Comparison of ENCODE assay signal across 26 cellular contexts in the genomic region with DNA sequence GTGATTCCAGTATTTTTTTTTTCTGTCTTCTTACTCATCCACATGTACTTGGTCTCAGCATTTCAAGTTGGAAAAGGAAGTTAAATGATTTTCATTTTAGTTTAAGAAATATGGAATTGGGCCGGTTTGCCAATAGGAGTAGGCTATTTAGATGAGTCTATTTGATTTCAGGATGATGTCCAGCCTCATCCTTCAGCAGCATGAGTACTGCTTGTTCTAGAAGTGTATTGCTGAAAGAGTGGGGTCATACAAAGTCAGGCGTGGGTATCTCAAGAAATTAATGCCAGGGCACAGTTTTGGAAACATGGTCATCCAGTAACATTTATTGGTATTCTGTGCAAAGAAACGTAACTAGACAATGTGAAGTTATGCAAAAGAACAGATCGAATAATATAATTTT. TPM values are rescaled to one million over a fixed set of nuclear protein-coding genes. Genes with fewer than 3 reads are reported as not detected.
"Had no signal": no experiment of that assay in that cellular context is flagged by ENCODE, and none has a peak within 500 bp of the region (broad histone marks: within the 10 kb centered on the region; RNA-seq: fewer than 3 reads in every experiment).

No MANE protein-coding gene starts in this region.

- H3K4me3 ChIP-seq: stomach, suprapubic skin, testis, thoracic aorta, thyroid gland, tibial artery, tibial nerve, transverse colon, upper lobe of left lung, upper lobe of right lung, uterus, vagina had no signal

- H3K9me3 ChIP-seq: stomach, suprapubic skin, testis, thoracic aorta, thyroid gland, tibial artery, transverse colon, upper lobe of left lung, upper lobe of right lung, uterus, vagina had no signal

- H3K27ac ChIP-seq: stomach, suprapubic skin, testis, thoracic aorta, thyroid gland, tibial artery, tibial nerve, transverse colon, upper lobe of left lung, upper lobe of right lung, uterus, vagina had no signal

- H3K27me3 ChIP-seq: stomach, suprapubic skin, testis, thyroid gland, tibial artery, tibial nerve, transverse colon, upper lobe of left lung, upper lobe of right lung, uterus, vagina had no signal

- ATAC-seq: stimulated activated effector memory CD8-positive, alpha-beta T cell treated with anti-CD3 and anti-CD28 coated beads, Interleukin-12 subunit alpha, Interleukin-12 subunit beta, amount 100 ng/mL, for 72 hours; stimulated activated memory B cell treated with anti-CD40 and anti-IgM and Interleukin-4, amounts not matched to agents 10 μg/mL and 1 μg/mL and 100 μg/mL, for 72 hours; stimulated activated naive B cell treated with anti-CD40 and anti-IgM and Interleukin-4, amounts not matched to agents 10 μg/mL and 1 μg/mL and 100 μg/mL, for 72 hours; stimulated activated naive CD8-positive, alpha-beta T cell treated with anti-CD3 and anti-CD28 coated beads, Interleukin-15, amount 100 ng/mL, for 72 hours; stimulated activated naive CD8-positive, alpha-beta T cell treated with anti-CD3 and anti-CD28 coated beads, Interleukin-15, Interleukin-2, amounts not matched to agents 100 U/mL and 50 U/mL, for 24 hours; upper lobe of right lung had no signal

- DNase-seq: stimulated activated CD4-positive, alpha-beta T cell treated with anti-CD3 and anti-CD28 coated beads, Interleukin-2, amount 100 ng/mL, for 48 hours; stimulated activated CD4-positive, alpha-beta T cell treated with anti-CD3 and anti-CD28 coated beads, Interleukin-4, amount 100 ng/mL, for 1 hour; stimulated activated CD4-positive, alpha-beta T cell treated with anti-CD3 and anti-CD28 coated beads, Interleukin-4, amount 100 ng/mL, for 24 hours; stimulated activated CD4-positive, alpha-beta T cell treated with anti-CD3 and anti-CD28 coated beads, Interleukin-4, amount 100 ng/mL, for 4 hours; stimulated activated CD8-positive, alpha-beta memory T cell treated with anti-CD3 and anti-CD28 coated beads, Interleukin-4, amount 100 ng/mL, for 48 hours; stimulated activated naive B cell treated with anti-CD40 and anti-IgM and Interleukin-4, amounts not matched to agents 10 μg/mL and 1 μg/mL and 100 μg/mL, for 72 hours; stimulated activated naive CD4-positive, alpha-beta T cell; stimulated activated naive CD4-positive, alpha-beta T cell treated with Interleukin-2 at 50 U/mL for 16 hours; stimulated activated naive CD8-positive, alpha-beta T cell treated with anti-CD3 and anti-CD28 coated beads, Interleukin-15, amount 100 ng/mL, for 72 hours; stimulated activated naive CD8-positive, alpha-beta T cell treated with anti-CD3 and anti-CD28 coated beads, Interleukin-15, Interleukin-2, amounts not matched to agents 100 U/mL and 50 U/mL, for 24 hours; stomach; substantia nigra; testis; thyroid gland; tibial artery; transverse colon; trophoblast cell; upper lobe of left lung; upper lobe of right lung; uterus had no signal

- H3K4me1 ChIP-seq: stomach, suprapubic skin, testis, thyroid gland, tibial artery, tibial nerve, transverse colon, upper lobe of left lung, upper lobe of right lung, uterus, vagina had no signal

- H3K36me3 ChIP-seq: stomach, suprapubic skin, thoracic aorta, thyroid gland, tibial artery, tibial nerve, transverse colon, upper lobe of left lung, upper lobe of right lung, uterus, vagina had no signal

RNA-seq across cellular contexts. Expression of a gene that starts 44.9 kb away (rescaled TPM):
- total RNA-seq: upper lobe of right lung had no signal
